30 cellular contexts compared by ENCODE assay signal in genomic region chr4:106095408-106095807, GRCh38.
DNase-seq lines count a peak whose midpoint lies in the region; ATAC-seq, FAIRE-seq and TF ChIP-seq lines count a peak whose summit lies in the region.
"Had no signal": no experiment of that assay in that cellular context is flagged by ENCODE, and none has a peak within 500 bp of the region (broad histone marks: within the 10 kb centered on the region; RNA-seq: fewer than 3 reads in every experiment).

No MANE protein-coding gene starts in this region.

- H3K27me3 Mint-ChIP-seq in endodermal cell (ENCODE audit: insufficient read depth) (no peaks in the 10 kb centered on the region), memory B cell (no peaks in the 10 kb centered on the region)
- H3K27me3 Mint-ChIP-seq: activated naive CD4-positive, alpha-beta T cell treated with anti-CD3 and anti-CD28 coated beads, Interleukin-2, amount 50 U/mL, for 24 hours; dendritic cell treated with granulocyte-macrophage colony-stimulating factor and Interleukin-4, amounts not matched to agents 40 ng/mL and 50 ng/mL, for 4 days; type B pancreatic cell had no signal

- ATAC-seq in IMR-90 (ENCODE audit: low read depth) (peak; percentile 53), memory B cell (ENCODE audit: low read depth) (no peak), GM19452 (IDR thresholded peaks at IDR 0.05; ENCODE audit: unreplicated experiment) (no peak)

- H3K9me3 ChIP-seq in IMR-90 (ENCODE audit: control insufficient read depth, insufficient read depth, low read length) (peaks cover 7% of the 10 kb centered on the region), endodermal cell (ENCODE audit: control insufficient read depth, low read length) (peaks cover 17% of the 10 kb centered on the region)
- H3K9me3 ChIP-seq: SJSA1 had no signal

- no peak overlapping the region for H4K5ac ChIP-seq in IMR-90 (ENCODE audit: low read depth, low read length)

- POLR2A ChIA-PET in IMR-90 (lab: Charles Lee; ENCODE audit: unreplicated experiment) = interaction anchor here (0.6 kb wide), 1 partner anchor 89 kb away, joined by 4 read pairs; no protein-coding TSS in a partner anchor

- H3K36me3 Mint-ChIP-seq in endodermal cell (ENCODE audit: low read depth) (peaks cover 40% of the 10 kb centered on the region), memory B cell (peaks cover 51% of the 10 kb centered on the region)

- no peaks in the 10 kb centered on the region for H3K27me3 ChIP-seq in IMR-90 (ENCODE audit: control insufficient read depth, insufficient read depth, low read length)
- H3K27me3 ChIP-seq in endodermal cell (ENCODE audit: control insufficient read depth, insufficient read depth, low read length, poor library complexity, severe bottlenecking) = no peaks in the 10 kb centered on the region
- H3K27me3 ChIP-seq in dorsolateral prefrontal cortex = no peaks in the 10 kb centered on the region
- H3K27me3 ChIP-seq: BLaER1 treated with 17β-estradiol and CSF1 and Interleukin-3, amounts not matched to agents 10 nM and 100 nM; right atrium auricular region; SJSA1; spleen had no signal

- no peak overlapping the region for H2BK5ac ChIP-seq in IMR-90 (ENCODE audit: low read depth, low read length, poor library complexity, severe bottlenecking)

- in situ Hi-C loops in IMR-90 (cut with MboI; ENCODE audit: low sequenced_read_pairs) = no loop called here

- no peak overlapping the region for H2AK9ac ChIP-seq in IMR-90 (replicated peaks; ENCODE audit: low read depth, low read length, poor library complexity)

- H3K4ac ChIP-seq in IMR-90 (ENCODE audit: low read depth, low read length) = no peak overlapping the region

- H4K91ac ChIP-seq in IMR-90 (ENCODE audit: insufficient read depth, low read depth, low read length) = no peak overlapping the region

- FAIRE-seq in RCC 7860 (lab: Jason Lieb, UNC) = no peak
- FAIRE-seq: endometrium, GM18507 had no signal

- no peak overlapping the region for H3K23ac ChIP-seq in IMR-90 (ENCODE audit: low read depth, low read length)

- no peak overlapping the region for H3K14ac ChIP-seq in IMR-90 (replicated peaks; ENCODE audit: low read depth, low read length)

- H2AFZ ChIP-seq in IMR-90 (replicated peaks; ENCODE audit: low read length, poor library complexity) = no peak overlapping the region
- H2AFZ ChIP-seq: parathyroid adenoma had no signal

- no peaks in the 10 kb centered on the region for H4K20me1 ChIP-seq in IMR-90 (ENCODE audit: insufficient read depth, low read length)
- H4K20me1 ChIP-seq: BLaER1 treated with 17β-estradiol and CSF1 and Interleukin-3, amounts not matched to agents 10 nM and 100 nM had no signal

- no peaks in the 10 kb centered on the region for H3K79me1 ChIP-seq in IMR-90 (ENCODE audit: low read depth in 1 of 2, low read length in 2 of 2)

- no peak overlapping the region for H2AK5ac ChIP-seq in IMR-90 (ENCODE audit: low read depth, low read length)

- WGBS in IMR-90 (ENCODE audit: extremely low coverage in 2 of 2, insufficient read length in 1 of 2), 2 experiments = no CpG with 5 or more reads among the region's 2 CpGs
- WGBS in endodermal cell (ENCODE audit: insufficient coverage in 1 of 2, insufficient read length in 1 of 2), 2 experiments = 60 to 84% methylated on average over 1 to 2 of the region's 2 CpGs

- H3K36me3 ChIP-seq in IMR-90 (ENCODE audit: control insufficient read depth, insufficient read depth, low read length) (peaks cover 12% of the 10 kb centered on the region), endodermal cell (ENCODE audit: control insufficient read depth, insufficient read depth, low read length) (peaks cover 8% of the 10 kb centered on the region)
- H3K36me3 ChIP-seq: SJSA1 had no signal

- no peaks in the 10 kb centered on the region for H3K9me1 ChIP-seq in IMR-90 (ENCODE audit: insufficient read depth, low read length)

- no peak overlapping the region for H4K8ac ChIP-seq in IMR-90 (ENCODE audit: low read depth in 2 of 2, low read length in 2 of 2)

- peak overlapping the region; percentile 35 for H3K27ac Mint-ChIP-seq in endodermal cell
- peak overlapping the region; percentile 28 for H3K27ac Mint-ChIP-seq in memory B cell
- H3K27ac Mint-ChIP-seq: activated naive CD4-positive, alpha-beta T cell treated with anti-CD3 and anti-CD28 coated beads, Interleukin-2, amount 50 U/mL, for 24 hours; dendritic cell treated with granulocyte-macrophage colony-stimulating factor and Interleukin-4, amounts not matched to agents 40 ng/mL and 50 ng/mL, for 4 days; type B pancreatic cell had no signal

- H3K9ac ChIP-seq in IMR-90 (ENCODE audit: low read depth, low read length) (no peak overlapping the region), endodermal cell (ENCODE audit: extremely low read depth, low read length, poor library complexity, severe bottlenecking) (no peak overlapping the region)
- H3K9ac ChIP-seq: BLaER1 treated with 17β-estradiol and CSF1 and Interleukin-3, amounts not matched to agents 10 nM and 100 nM; parathyroid adenoma had no signal

- H3K9me3 Mint-ChIP-seq in endodermal cell (peaks cover 30% of the 10 kb centered on the region), memory B cell (peaks cover 9% of the 10 kb centered on the region)
- H3K9me3 Mint-ChIP-seq: type B pancreatic cell had no signal

- CTCF ChIA-PET in IMR-90 (lab: Yijun Ruan, JAX) = no interaction called here

- H3K4me1 Mint-ChIP-seq in endodermal cell = no peaks in the 10 kb centered on the region
- no peaks in the 10 kb centered on the region for H3K4me1 Mint-ChIP-seq in memory B cell
- H3K4me1 Mint-ChIP-seq: activated naive CD4-positive, alpha-beta T cell treated with anti-CD3 and anti-CD28 coated beads, Interleukin-2, amount 50 U/mL, for 24 hours; neural crest cell had no signal

- H3K4me3 Mint-ChIP-seq in endodermal cell = no peak overlapping the region
- H3K4me3 Mint-ChIP-seq in memory B cell = no peak overlapping the region
- H3K4me3 Mint-ChIP-seq: activated naive CD4-positive, alpha-beta T cell treated with anti-CD3 and anti-CD28 coated beads, Interleukin-2, amount 50 U/mL, for 24 hours; dendritic cell treated with granulocyte-macrophage colony-stimulating factor and Interleukin-4, amounts not matched to agents 40 ng/mL and 50 ng/mL, for 4 days; neural crest cell; type B pancreatic cell had no signal

- no peak overlapping the region for H2BK20ac ChIP-seq in IMR-90 (ENCODE audit: low read depth, low read length)

- BruUV-seq in IMR-90 (replicated peaks; lab: Mats Ljungman, UMichigan) = no TSS peak

- H3K4me1 ChIP-seq in IMR-90 (ENCODE audit: control insufficient read depth, insufficient read depth, low read length) (no peaks in the 10 kb centered on the region), endodermal cell (ENCODE audit: control insufficient read depth, insufficient read depth, low read length) (no peaks in the 10 kb centered on the region)
- H3K4me1 ChIP-seq: BLaER1 treated with 17β-estradiol and CSF1 and Interleukin-3, amounts not matched to agents 10 nM and 100 nM; parathyroid adenoma; right atrium auricular region; SJSA1; spleen had no signal

- no peak overlapping the region for H3K56ac ChIP-seq in IMR-90 (ENCODE audit: extremely low read depth, insufficient read depth, low read length)

- H3K27ac ChIP-seq in IMR-90 (ENCODE audit: insufficient read depth, low read length) (no peak overlapping the region), endodermal cell (ENCODE audit: low read depth, low read length) (no peak overlapping the region), dorsolateral prefrontal cortex (no peak overlapping the region)
- H3K27ac ChIP-seq: BLaER1 treated with 17β-estradiol and CSF1 and Interleukin-3, amounts not matched to agents 10 nM and 100 nM; parathyroid adenoma; right atrium auricular region; SJSA1; spleen had no signal

- intact Hi-C loops in IMR-90 (cut with micrococcal nuclease) (no loop called here), dorsolateral prefrontal cortex (cut with DNase I) (no loop called here)

- TF ChIP-seq CTCF in IMR-90 (conservative IDR thresholded peaks at IDR 0.05; ENCODE audit: low read depth, low read length) (no peak), endodermal cell (conservative IDR thresholded peaks at IDR 0.05) (no peak), dorsolateral prefrontal cortex (IDR thresholded peaks at IDR 0.05 in 54 of 56, conservative IDR thresholded peaks at IDR 0.05 in 2 of 56; ENCODE audit: low read depth in 1 of 56, partially characterized antibody in 56 of 56) (no peak)

- H3K18ac ChIP-seq in IMR-90 (ENCODE audit: low read depth, low read length) = no peak overlapping the region

- dilution Hi-C loops in IMR-90 (cut with HindIII; ENCODE audit: low sequenced_read_pairs, unreplicated experiment) = no loop called here

- H3K4me3 ChIP-seq in IMR-90 (ENCODE audit: insufficient read depth, low read depth, low read length) (no peak overlapping the region), endodermal cell (ENCODE audit: low read length) (no peak overlapping the region), dorsolateral prefrontal cortex (no peak overlapping the region)
- H3K4me3 ChIP-seq: BLaER1 treated with 17β-estradiol and CSF1 and Interleukin-3, amounts not matched to agents 10 nM and 100 nM; lung; right atrium auricular region; SJSA1; spleen had no signal

- no peak for TF ChIP-seq POLR2A in IMR-90 (IDR thresholded peaks at IDR 0.05; ENCODE audit: low read depth, low read length)

- DNase-seq in AG20443 (ENCODE audit: low spot score) (peak; percentile 22), IMR-90 (peak; percentile 2), endodermal cell (no peak), memory B cell (ENCODE audit: low spot score in 2 of 2) (no peak), RCC 7860 (ENCODE audit: low spot score) (no peak), dorsolateral prefrontal cortex (no peak)
- no peak for DNase-seq in activated naive CD4-positive, alpha-beta T cell treated with anti-CD3 and anti-CD28 coated beads, Interleukin-2, amount 50 U/mL, for 16 hours
- DNase-seq: activated CD4-positive, alpha-beta T cell treated with anti-CD3 and anti-CD28 coated beads, Interleukin-2, amount 50 U/mL, for 4 hours; activated CD4-positive, CD25-positive, alpha-beta regulatory T cell; central memory CD4-positive, alpha-beta T cell; COR-L47; DMS53; GDM1; kidney glomerular epithelial cell; NCI-H526 treated with DMSO at 0.1 percent for 48 hours; RPMI8226; spleen; stimulated activated CD4-positive, alpha-beta T cell treated with anti-CD3 and anti-CD28 coated beads, Interleukin-4, amount 100 ng/mL, for 1 hour had no signal

- H2BK120ac ChIP-seq in IMR-90 (ENCODE audit: low read depth, low read length) = no peak overlapping the region

- no peak for TF ChIP-seq RAD21 in IMR-90 (IDR thresholded peaks at IDR 0.05; ENCODE audit: low read length)

- H3K4me2 ChIP-seq in IMR-90 (ENCODE audit: low read depth, low read length) = no peak overlapping the region
- H3K4me2 ChIP-seq: BLaER1 treated with 17β-estradiol and CSF1 and Interleukin-3, amounts not matched to agents 10 nM and 100 nM had no signal

- H2BK15ac ChIP-seq in IMR-90 (ENCODE audit: low read depth, low read length) = no peak overlapping the region

TF ChIP-seq in IMR-90, 13 proteins besides CTCF, POLR2A, EP300 and RAD21 (continues in another document):
- TF ChIP-seq BHLHE40 (IDR thresholded peaks at IDR 0.05; ENCODE audit: low read depth, low read length) = no peak
- TF ChIP-seq CHD1 (IDR thresholded peaks at IDR 0.05; ENCODE audit: low read depth, low read length) = no peak
- TF ChIP-seq RFX5 (IDR thresholded peaks at IDR 0.05; ENCODE audit: low read depth, low read length) = no peak
- no peak for TF ChIP-seq NFE2L2 (IDR thresholded peaks at IDR 0.05; ENCODE audit: low read depth, low read length)

Comparison
In these comparisons a context has a peak if more than half of its experiments do, and no peak if none do; other contexts are left out.
1. DNase-seq: peak in AG20443 (single experiment) and IMR-90 (single experiment); none in endodermal cell (single experiment), memory B cell (0 of 2), RCC 7860 (single experiment), activated naive CD4-positive, alpha-beta T cell treated with anti-CD3 and anti-CD28 coated beads, Interleukin-2, amount 50 U/mL, for 16 hours (single experiment) and dorsolateral prefrontal cortex (0 of 10).